Comparison of ENCODE assay signal across 28 cellular contexts in the genomic region with DNA sequence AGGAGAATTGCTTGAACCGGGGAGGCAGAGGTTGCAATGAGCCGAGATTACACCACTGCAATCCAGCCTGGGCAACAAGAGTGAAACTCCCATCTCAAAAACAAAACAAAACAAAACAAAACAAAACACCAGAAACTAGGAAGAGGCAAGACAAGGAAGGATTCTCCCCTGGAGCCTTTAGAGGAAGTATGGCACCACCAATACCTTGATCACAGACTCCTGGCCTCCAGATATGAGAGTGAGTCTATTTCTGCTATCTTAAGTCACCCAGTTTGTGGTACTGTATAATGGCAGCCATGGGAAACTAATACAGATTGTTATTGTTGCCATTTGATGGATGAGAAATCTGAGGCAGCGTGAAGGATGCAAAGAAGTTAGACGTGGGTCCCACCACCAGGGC.
"Had no signal": no experiment of that assay in that cellular context is flagged by ENCODE, and none has a peak within 500 bp of the region (broad histone marks: within the 10 kb centered on the region; RNA-seq: fewer than 3 reads in every experiment).

No MANE protein-coding gene starts in this region.

- H3K9me3 ChIP-seq: left lung, lower lobe of right lung, ovary, right atrium auricular region, stomach, testis, thyroid gland, transverse colon, upper lobe of left lung, vagina had no signal

- H3K36me3 ChIP-seq: left lung, lower lobe of right lung, neural progenitor cell, ovary, right atrium auricular region, stomach, thyroid gland, transverse colon, upper lobe of left lung, vagina had no signal

- H3K4me3 Mint-ChIP-seq: mesothelial cell of epicardium, naive B cell, natural killer cell, nephron progenitor cell had no signal

- H3K27ac ChIP-seq: lower lobe of right lung, neural progenitor cell, ovary, right atrium auricular region, skin epidermis, stomach, testis, thyroid gland, transverse colon, upper lobe of left lung, vagina had no signal

- H2AFZ ChIP-seq: neural progenitor cell had no signal

- H3K4me1 Mint-ChIP-seq: mesothelial cell of epicardium, natural killer cell, nephron progenitor cell had no signal

- H3K27me3 ChIP-seq: left lung, neural progenitor cell, ovary, right atrium auricular region, stomach, testis, thyroid gland, transverse colon, upper lobe of left lung, vagina had no signal

- H3K9me3 Mint-ChIP-seq: mesothelial cell of epicardium, natural killer cell, nephron progenitor cell, neural progenitor cell had no signal

- H3K27ac Mint-ChIP-seq: mesothelial cell of epicardium, natural killer cell, nephron progenitor cell, neural progenitor cell, progenitor cell of endocrine pancreas had no signal

- ATAC-seq: left colon, left lung, lower lobe of right lung, natural killer cell, sciatic nerve had no signal

- H3K4me1 ChIP-seq: neural progenitor cell, right atrium auricular region, stomach, transverse colon had no signal

- H3K36me3 Mint-ChIP-seq: mesothelial cell of epicardium, naive B cell, natural killer cell, neural progenitor cell had no signal

- DNase-seq: hippocampal formation; kidney; left colon; left lung; lower lobe of right lung; mammary epithelial cell; mesenchymal stem cell; naive B cell; natural killer cell; nephron progenitor cell; ovary; stimulated activated CD4-positive, alpha-beta T cell treated with anti-CD3 and anti-CD28 coated beads, Interleukin-12 subunit alpha, Interleukin-12 subunit beta, amount 100 ng/mL, for 4 hours; stimulated activated CD4-positive, alpha-beta T cell treated with anti-CD3 and anti-CD28 coated beads, Interleukin-15, amount 100 ng/mL, for 24 hours; stimulated activated CD4-positive, alpha-beta T cell treated with anti-CD3 and anti-CD28 coated beads, Interleukin-2, amount 100 ng/mL, for 24 hours; stimulated activated CD4-positive, alpha-beta T cell treated with anti-CD3 and anti-CD28 coated beads, Interleukin-4, amount 100 ng/mL, for 1 hour; stimulated activated naive CD4-positive, alpha-beta T cell; stomach; testis; thyroid gland; transverse colon; upper lobe of left lung had no signal

- FAIRE-seq: kidney had no signal

- H3K4me3 ChIP-seq: left lung, lower lobe of right lung, neural progenitor cell, ovary, right atrium auricular region, skin epidermis, stomach, testis, thyroid gland, transverse colon, upper lobe of left lung, vagina had no signal

- H3K4me2 ChIP-seq: neural progenitor cell had no signal

- H3K9ac ChIP-seq: neural progenitor cell had no signal
